Comparison of ENCODE assay signal across 8 cellular contexts in the genomic region with DNA sequence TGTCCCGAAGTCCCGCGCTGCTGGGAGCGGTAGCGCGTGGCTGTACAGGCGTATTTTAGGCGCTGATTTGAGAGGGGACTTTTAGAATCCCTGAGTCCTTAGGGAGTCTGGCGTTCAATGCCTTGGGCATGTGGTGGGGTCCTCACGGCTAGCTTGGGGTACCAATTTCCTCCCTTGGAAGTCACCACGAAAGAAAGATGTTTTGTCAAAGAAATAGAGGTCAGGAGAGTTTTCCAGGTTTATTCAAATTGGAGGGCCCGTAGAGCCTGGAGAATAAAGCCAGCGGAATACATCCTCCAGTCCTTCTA.
DNase-seq lines count a peak whose midpoint lies in the region; FAIRE-seq and TF ChIP-seq lines count a peak whose summit lies in the region.

No MANE protein-coding gene starts in this region.

- peak overlapping the region; percentile 94 for H3K27ac ChIP-seq in subcutaneous abdominal adipose tissue (ENCODE audit: low read depth, low read length)

- peak overlapping the region; percentile 70 for H3K4me3 Mint-ChIP-seq in activated CD4-positive, alpha-beta memory T cell treated with anti-CD3 and anti-CD28 coated beads, Interleukin-2, amount 10 ng/mL, durations not matched to agents 7 days and 5 days

- peaks cover 7% of the 10 kb centered on the region for H3K4me1 ChIP-seq in iPS-15b (ENCODE audit: control insufficient read depth, insufficient read depth, low read length)
- peaks cover 1 to 28% (median 23%) of the 10 kb centered on the region in 5 donors for H3K4me1 ChIP-seq in subcutaneous abdominal adipose tissue (ENCODE audit: control insufficient read depth in 5 of 5, insufficient read depth in 5 of 5, low read length in 5 of 5)

- peaks cover 20% of the 10 kb centered on the region for H3K4me1 Mint-ChIP-seq in activated CD4-positive, alpha-beta memory T cell treated with anti-CD3 and anti-CD28 coated beads, Interleukin-2, amount 10 ng/mL, durations not matched to agents 7 days and 5 days

- H3K9me3 Mint-ChIP-seq in activated CD4-positive, alpha-beta memory T cell treated with anti-CD3 and anti-CD28 coated beads, Interleukin-2, amount 10 ng/mL, durations not matched to agents 7 days and 5 days, result peaks cover 6% of the 10 kb centered on the region

- CTCF ChIA-PET in activated CD4-positive, alpha-beta memory T cell treated with anti-CD3 and anti-CD28 coated beads, Interleukin-2, amount 10 ng/mL, durations not matched to agents 7 days and 5 days (lab: Charles Lee), result no interaction called here

- H3K27me3 Mint-ChIP-seq in activated CD4-positive, alpha-beta memory T cell treated with anti-CD3 and anti-CD28 coated beads, Interleukin-2, amount 10 ng/mL, durations not matched to agents 7 days and 5 days, result no peaks in the 10 kb centered on the region

- peak; percentile 31 for DNase-seq in NCI-H748 treated with DMSO at 0.1 percent for 48 hours (lab: John Stamatoyannopoulos, UW)
- no peak for DNase-seq in NCI-H748 (lab: John Stamatoyannopoulos, UW; ENCODE audit: unreplicated experiment)
- no peak for DNase-seq in activated CD4-positive, alpha-beta memory T cell treated with anti-CD3 and anti-CD28 coated beads, Interleukin-2, amount 10 ng/mL, durations not matched to agents 7 days and 5 days
- DNase-seq in H54 (ENCODE audit: insufficient read length, low spot score), result no peak
- DNase-seq in UCSD-AML1 (lab: John Stamatoyannopoulos, UW; ENCODE audit: unreplicated experiment), result no peak
- DNase-seq in stimulated activated CD4-positive, alpha-beta T cell treated with anti-CD3 and anti-CD28 coated beads, Interleukin-2, amount 100 ng/mL, for 24 hours, result no peak

- no peak overlapping the region for H3K27ac Mint-ChIP-seq in activated CD4-positive, alpha-beta memory T cell treated with anti-CD3 and anti-CD28 coated beads, Interleukin-2, amount 10 ng/mL, durations not matched to agents 7 days and 5 days

- H3K27me3 ChIP-seq in iPS-15b (ENCODE audit: control insufficient read depth, insufficient read depth, low read length) (no peaks in the 10 kb centered on the region), subcutaneous abdominal adipose tissue (ENCODE audit: control insufficient read depth in 5 of 5, insufficient read depth in 4 of 5, low read length in 5 of 5) (no peaks in the 10 kb centered on the region)

- no peak for TF ChIP-seq POLR2A in H54 (IDR thresholded peaks at IDR 0.05; ENCODE audit: low read depth, low read length)

- H3K9me3 ChIP-seq in iPS-15b (ENCODE audit: control insufficient read depth, insufficient read depth, low read length) (no peaks in the 10 kb centered on the region), subcutaneous abdominal adipose tissue (ENCODE audit: control insufficient read depth in 5 of 5, low read length in 5 of 5) (no peaks in the 10 kb centered on the region)

- H3K9ac ChIP-seq in iPS-15b (ENCODE audit: low read depth, low read length), result peak overlapping the region; percentile 83
- peak overlapping the region; percentile 82 to 92 (median 90) for H3K9ac ChIP-seq in subcutaneous abdominal adipose tissue (ENCODE audit: low read length in 5 of 5)

- POLR2A ChIA-PET in activated CD4-positive, alpha-beta memory T cell treated with anti-CD3 and anti-CD28 coated beads, Interleukin-2, amount 10 ng/mL, durations not matched to agents 7 days and 5 days (lab: Charles Lee), result interaction anchor here (1.2 to 2.8 kb wide), 3 partner anchors 64 to 356 kb away, joined by 5 to 38 read pairs (median 15); a partner anchor contains a TSS

- H3K4me3 ChIP-seq in iPS-15b (ENCODE audit: low read depth, low read length) (peak overlapping the region; percentile 75), subcutaneous abdominal adipose tissue (ENCODE audit: low read depth in 1 of 5, low read length in 5 of 5) (peak overlapping the region; percentile 76 to 91 (median 82))

- peaks cover 6% of the 10 kb centered on the region for H3K36me3 Mint-ChIP-seq in activated CD4-positive, alpha-beta memory T cell treated with anti-CD3 and anti-CD28 coated beads, Interleukin-2, amount 10 ng/mL, durations not matched to agents 7 days and 5 days (ENCODE audit: low read depth)

- H3K36me3 ChIP-seq in iPS-15b (ENCODE audit: control insufficient read depth, insufficient read depth, low read length) (no peaks in the 10 kb centered on the region), subcutaneous abdominal adipose tissue (ENCODE audit: control insufficient read depth in 5 of 5, insufficient read depth in 5 of 5, low read length in 5 of 5) (no peaks in the 10 kb centered on the region)

- FAIRE-seq in H54 (lab: Jason Lieb, UNC), result no peak
